ENCODE assay signal across 10 cellular contexts in the genomic region with DNA sequence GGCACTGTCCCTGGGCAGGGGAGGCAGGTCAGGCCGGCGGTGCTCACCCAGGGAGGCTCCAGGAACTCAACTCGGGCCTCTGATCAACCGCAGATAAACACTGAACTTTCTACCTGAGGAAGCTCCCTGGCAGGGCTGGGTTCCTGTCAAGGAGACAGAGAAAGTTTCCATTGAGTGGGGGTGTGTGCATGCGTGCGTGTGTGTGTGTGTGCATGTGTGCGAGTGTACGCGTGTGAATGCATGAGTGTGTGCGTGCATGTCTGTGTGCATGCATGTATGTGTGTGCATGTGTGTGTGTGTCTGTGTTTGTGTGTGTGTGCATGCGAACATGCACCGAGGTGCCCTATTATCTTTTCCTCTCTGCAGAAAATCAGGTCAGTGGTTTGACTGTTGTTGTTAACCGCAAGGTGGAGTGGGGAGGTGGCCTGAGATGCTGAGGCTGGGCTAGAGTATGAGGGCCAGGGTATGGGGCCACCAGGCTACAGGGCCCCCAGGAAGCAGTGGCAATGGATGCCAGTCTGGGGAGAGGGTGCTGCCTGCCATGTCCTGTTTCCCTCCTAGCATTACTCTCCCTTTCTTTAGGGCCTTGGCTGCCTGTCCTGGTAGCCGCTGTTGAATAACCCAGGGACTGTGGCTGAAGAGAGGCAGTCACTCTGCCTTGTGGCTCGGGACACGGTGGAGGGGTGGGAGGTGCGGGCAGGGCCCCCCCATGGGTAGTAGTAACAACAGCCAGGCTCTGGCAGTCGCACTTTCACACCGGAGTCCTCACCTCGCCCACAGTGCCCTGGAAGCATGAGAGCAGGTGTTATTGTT. TPM values are rescaled to one million over a fixed set of nuclear protein-coding genes. Genes with fewer than 3 reads are reported as not detected.
DNase-seq lines count a peak whose midpoint lies in the region; ATAC-seq, FAIRE-seq and TF ChIP-seq lines count a peak whose summit lies in the region.
"Had no signal": no experiment of that assay in that cellular context is flagged by ENCODE, and none has a peak within 500 bp of the region (broad histone marks: within the 10 kb centered on the region; RNA-seq: fewer than 3 reads in every experiment).

No MANE protein-coding gene starts in this region.

- CTCF ChIA-PET in H1 (lab: Charles Lee; ENCODE audit: partially characterized antibody) = interaction anchor here (0.6 to 19.4 kb wide), 8 partner anchors 8 to 184 kb away, joined by 3 to 435 read pairs (median 10); partner anchors contain the start of gene IGFBP4

- ATAC-seq in DND-41 (ENCODE audit: insufficient read depth, low read depth) = peak; percentile 52
- ATAC-seq in HG03342 (IDR thresholded peaks at IDR 0.05; ENCODE audit: unreplicated experiment) = no peak

- H3K36me3 ChIP-seq in DND-41 (ENCODE audit: insufficient read depth, low read length) (no peaks in the 10 kb centered on the region), H1 (ENCODE audit: control insufficient read depth in 2 of 4, insufficient read depth in 4 of 4, low read length in 3 of 4) (no peaks in the 10 kb centered on the region), H7 (replicated peaks; ENCODE audit: control insufficient read depth, insufficient read depth, low read length) (no peaks in the 10 kb centered on the region)

- H3K4me1 ChIP-seq in DND-41 (ENCODE audit: insufficient read depth, low read length) (peaks cover 87% of the 10 kb centered on the region), H1 (replicated peaks in 1 of 4; ENCODE audit: control insufficient read depth in 3 of 4, insufficient read depth in 4 of 4, low read length in 3 of 4) (peaks cover 2 to 10% (median 6%) of the 10 kb centered on the region in 4 experiments; a peak in 6 of 7 replicates)

- no peak overlapping the region for H4K5ac ChIP-seq in H1 (ENCODE audit: insufficient read length, low read depth, low read length)

- no peak for TF ChIP-seq EP300 in H1 (IDR thresholded peaks at IDR 0.05; ENCODE audit: borderline replicate concordance in 1 of 2, low read depth in 2 of 2, low read length in 2 of 2)

- H3K4ac ChIP-seq in H1 (replicated peaks; ENCODE audit: insufficient read length, low read depth, low read length) = no peak overlapping the region

- no peaks in the 10 kb centered on the region for H3K9me3 ChIP-seq in DND-41 (ENCODE audit: insufficient read depth, low read length, severe bottlenecking)
- H3K9me3 ChIP-seq in H1 (ENCODE audit: insufficient read depth in 2 of 2, low read depth in 1 of 2, low read length in 1 of 2) = no peaks in the 10 kb centered on the region

- no peak overlapping the region for H2AK5ac ChIP-seq in H1 (ENCODE audit: low read depth, low read length)

- TF ChIP-seq CTCF in DND-41 (IDR thresholded peaks at IDR 0.05; ENCODE audit: borderline replicate concordance, extremely low read depth, low read length, poor library complexity, severe bottlenecking) = no peak
- TF ChIP-seq CTCF in H1 (IDR thresholded peaks at IDR 0.05; ENCODE audit: control extremely low read depth in 1 of 3, insufficient read depth in 1 of 3, low read depth in 1 of 3, low read length in 3 of 3) = no peak

- FAIRE-seq in H1 (lab: Jason Lieb, UNC) = no peak

- H3K4me2 ChIP-seq in DND-41 (ENCODE audit: insufficient read depth, low read length) (no peak overlapping the region), H1 (ENCODE audit: insufficient read depth in 1 of 2, low read depth in 2 of 2, low read length in 2 of 2) (no peak overlapping the region)

- DNase-seq in DND-41 = peak; percentile 60
- peak; percentile 37 for DNase-seq in activated CD8-positive, alpha-beta memory T cell treated with anti-CD3 and anti-CD28 coated beads, Interleukin-2, amount 50 U/mL, for 24 hours (ENCODE audit: extremely low read depth)
- DNase-seq in H1 (ENCODE audit: low read depth in 1 of 2, low spot score in 2 of 2) = no peak
- no peak for DNase-seq in H7
- DNase-seq in medulla oblongata (ENCODE audit: extremely low spot score) = no peak
- no peak for DNase-seq in DMS 273 treated with DMSO at 0.1 percent for 48 hours (lab: John Stamatoyannopoulos, UW)

- POLR2A ChIA-PET in H1 (lab: Charles Lee; ENCODE audit: partially characterized antibody) = interaction anchor here (1.0 kb wide), 1 partner anchor 1148 kb away, joined by 3 read pairs; no protein-coding TSS in a partner anchor

- WGBS in H1 (ENCODE audit: extremely low coverage in 1 of 2, insufficient coverage in 1 of 2, insufficient read length in 1 of 2, insufficient replicate concordance in 2 of 2, low coverage in 1 of 2, low lambda C conversion rate in 2 of 2, missing lambda C conversion rate in 1 of 2), 2 experiments = 94% methylated on average over 20 of the region's 20 CpGs; no CpG with 5 or more reads in 1 of the 2 experiments

- no peaks in the 10 kb centered on the region for H4K20me1 ChIP-seq in DND-41 (ENCODE audit: insufficient read depth, low read length)
- H4K20me1 ChIP-seq in H1 (replicated peaks in 1 of 2; ENCODE audit: control insufficient read depth in 1 of 2, insufficient read depth in 2 of 2, low read length in 2 of 2) = peaks cover 0 to 1% of the 10 kb centered on the region in 2 experiments

- H2BK120ac ChIP-seq in H1 (replicated peaks; ENCODE audit: low read depth, low read length) = no peak overlapping the region

- H2BK15ac ChIP-seq in H1 (ENCODE audit: low read length) = peak overlapping the region; percentile 81; the same call in 1 of the 2 replicates

- no peak overlapping the region for H3K14ac ChIP-seq in H1 (ENCODE audit: insufficient read length)

- no peak overlapping the region for H3K23ac ChIP-seq in H1 (ENCODE audit: insufficient read length)

- H2BK5ac ChIP-seq in H1 (ENCODE audit: low read depth, low read length) = peak overlapping the region; percentile 82

- H3K56ac ChIP-seq in H1 (replicated peaks; ENCODE audit: insufficient read length, low read depth, low read length) = no peak overlapping the region

- TF ChIP-seq RAD21 in H1 (IDR thresholded peaks at IDR 0.05 in 1 of 2, conservative IDR thresholded peaks at IDR 0.05 in 1 of 2; ENCODE audit: low read depth in 2 of 2, low read length in 2 of 2) = no peak

- H3K79me1 ChIP-seq in H1 (ENCODE audit: low read depth, low read length) = no peaks in the 10 kb centered on the region

- H3K18ac ChIP-seq in H1 (ENCODE audit: extremely low read depth, low read length) = no peak overlapping the region

- no peak overlapping the region for H2AFZ ChIP-seq in DND-41 (ENCODE audit: low read depth, low read length)
- no peak overlapping the region for H2AFZ ChIP-seq in H1 (ENCODE audit: low read length)

- no peaks in the 10 kb centered on the region for H3K27me3 ChIP-seq in DND-41 (ENCODE audit: insufficient read depth, low read length, poor library complexity)
- H3K27me3 ChIP-seq in H1 (replicated peaks in 1 of 4; ENCODE audit: control insufficient read depth in 3 of 4, extremely low read depth in 1 of 4, insufficient read depth in 3 of 4, low read length in 3 of 4) = no peaks in the 10 kb centered on the region; a peak in 1 of 7 replicates
- no peaks in the 10 kb centered on the region for H3K27me3 ChIP-seq in H7 (ENCODE audit: control insufficient read depth, insufficient read depth, low read length)

- H3K79me2 ChIP-seq in DND-41 (ENCODE audit: insufficient read depth, low read length) = no peaks in the 10 kb centered on the region
- H3K79me2 ChIP-seq in H1 (ENCODE audit: control insufficient read depth in 1 of 2, insufficient read depth in 2 of 2, low read length in 2 of 2) = no peaks in the 10 kb centered on the region

- H4K8ac ChIP-seq in H1 (ENCODE audit: extremely low read depth, insufficient read depth, low read length) = no peak overlapping the region

- H3K4me3 ChIP-seq in DND-41 (ENCODE audit: low read depth in 1 of 2, low read length in 2 of 2) (no peak overlapping the region), H1 (ENCODE audit: extremely low read depth in 1 of 4, insufficient read depth in 2 of 4, low read depth in 3 of 4, low read length in 4 of 4) (no peak overlapping the region), skin epidermis (no peak overlapping the region), H7 (ENCODE audit: insufficient read depth, low read depth, low read length) (no peak overlapping the region)

- peak overlapping the region; percentile 81 for H3K27ac ChIP-seq in DND-41 (ENCODE audit: low read length)
- no peak overlapping the region for H3K27ac ChIP-seq in H1 (ENCODE audit: low read depth, low read length)
- H3K27ac ChIP-seq in skin epidermis = peak overlapping the region; percentile 54 to 97 (median 88)
- H3K27ac ChIP-seq: HL-60 had no signal

- peak overlapping the region; percentile 25 for H3K9ac ChIP-seq in DND-41 (ENCODE audit: low read depth, low read length)
- no peak overlapping the region for H3K9ac ChIP-seq in H1 (replicated peaks in 1 of 4; ENCODE audit: extremely low read depth in 1 of 4, low read depth in 3 of 4, low read length in 3 of 4)

- no peak for TF ChIP-seq POLR2A in H1 (IDR thresholded peaks at IDR 0.05; ENCODE audit: control extremely low read depth in 1 of 2, low read depth in 2 of 2, low read length in 2 of 2)

- H3K23me2 ChIP-seq in H1 (ENCODE audit: low read depth, low read length) = no peaks in the 10 kb centered on the region

- 0 out of 2 replicates have a peak overlapping the region, but pooled peaks have one; percentile 48 for H2BK20ac ChIP-seq in H1 (ENCODE audit: low read length)

- peak overlapping the region; percentile 31 for H4K91ac ChIP-seq in H1 (replicated peaks; ENCODE audit: insufficient read length, low read length)

- H2BK12ac ChIP-seq in H1 (ENCODE audit: low read depth, low read length) = peak overlapping the region; percentile 56; the same call in 1 of the 2 replicates

RNA-seq across cellular contexts. Expression of gene CCR7, which starts 24.0 kb away (rescaled TPM):
- total RNA-seq in H1 (2021; fragmentation: NEBNext Ultra II Directional; extraction: Animal tissue kit (Norgen Biotek cat#: 25700)) = 0.17 TPM in 1 of 2 replicates, not detected in the other
- 0.12 and 0.28 TPM in 2 replicates for polyA plus RNA-seq in H1 (2011; rRNA removed)
- polyA plus RNA-seq in H1 (2011; cell fraction: cytosol; rRNA removed) = 0.16 TPM
- polyA plus RNA-seq in H1 (2011; cell fraction: nucleus; rRNA removed) = 0.27 TPM
- 0.11 to 0.33 TPM in 2 of 4 replicates, not detected in the others for polyA plus RNA-seq in H1 (2012, experiment 1 of 2)
- polyA plus RNA-seq in H1 (2012, experiment 2 of 2) = 0.14 TPM
- 0.30 TPM for polyA plus RNA-seq in H1 (2013, experiment 1 of 2)
- polyA plus RNA-seq in H1 (2013, experiment 2 of 2) = 0.24 TPM
- polyA minus RNA-seq in H1 (2011; rRNA and poly(A)+ RNA removed) = not detected in 2 replicates
- not detected for polyA minus RNA-seq in H1 (2011; cell fraction: cytosol; rRNA and poly(A)+ RNA removed)
- not detected for polyA minus RNA-seq in H1 (2011; cell fraction: nucleus; rRNA and poly(A)+ RNA removed)
- 1.1 TPM in 1 of 2 replicates, not detected in the other for total RNA-seq in H7 (2014; rRNA removed; shearing (Covaris generic))
- total RNA-seq: kidney epithelial cell had no signal

RNA-seq across cellular contexts. Expression of gene TNS4, which starts 39.8 kb away (rescaled TPM):
- 0.20 and 0.80 TPM in 2 replicates for total RNA-seq in H1 (2021; fragmentation: NEBNext Ultra II Directional; extraction: Animal tissue kit (Norgen Biotek cat#: 25700))
- 0.21 and 0.39 TPM in 2 replicates for polyA plus RNA-seq in H1 (2011; rRNA removed)
- 0.49 TPM for polyA plus RNA-seq in H1 (2011; cell fraction: cytosol; rRNA removed)
- polyA plus RNA-seq in H1 (2011; cell fraction: nucleus; rRNA removed) = 0.54 TPM
- polyA plus RNA-seq in H1 (2012, experiment 1 of 2) = 0.21 to 0.76 TPM (median 0.30 TPM) in 4 replicates
- polyA plus RNA-seq in H1 (2012, experiment 2 of 2) = 0.10 TPM
- 0.39 TPM for polyA plus RNA-seq in H1 (2013, experiment 1 of 2)
- polyA plus RNA-seq in H1 (2013, experiment 2 of 2) = 0.63 TPM
- polyA minus RNA-seq in H1 (2011; rRNA and poly(A)+ RNA removed) = 0.60 and 0.66 TPM in 2 replicates
- not detected for polyA minus RNA-seq in H1 (2011; cell fraction: cytosol; rRNA and poly(A)+ RNA removed)
- polyA minus RNA-seq in H1 (2011; cell fraction: nucleus; rRNA and poly(A)+ RNA removed) = 0.90 TPM
- total RNA-seq in H7 (2014; rRNA removed; shearing (Covaris generic)) = 0.14 and 0.18 TPM in 2 replicates
- total RNA-seq: kidney epithelial cell had no signal

Comparison
In these comparisons a context has a peak if more than half of its experiments do, and no peak if none do; other contexts are left out.
1. DNase-seq: peak in DND-41 (single experiment) and activated CD8-positive, alpha-beta memory T cell treated with anti-CD3 and anti-CD28 coated beads, Interleukin-2, amount 50 U/mL, for 24 hours (single experiment); none in H1 (0 of 2), H7 (single experiment), medulla oblongata (single experiment) and DMS 273 treated with DMSO at 0.1 percent for 48 hours (single experiment).